Comparison of ENCODE assay signal across 6 cellular contexts in the genomic region with DNA sequence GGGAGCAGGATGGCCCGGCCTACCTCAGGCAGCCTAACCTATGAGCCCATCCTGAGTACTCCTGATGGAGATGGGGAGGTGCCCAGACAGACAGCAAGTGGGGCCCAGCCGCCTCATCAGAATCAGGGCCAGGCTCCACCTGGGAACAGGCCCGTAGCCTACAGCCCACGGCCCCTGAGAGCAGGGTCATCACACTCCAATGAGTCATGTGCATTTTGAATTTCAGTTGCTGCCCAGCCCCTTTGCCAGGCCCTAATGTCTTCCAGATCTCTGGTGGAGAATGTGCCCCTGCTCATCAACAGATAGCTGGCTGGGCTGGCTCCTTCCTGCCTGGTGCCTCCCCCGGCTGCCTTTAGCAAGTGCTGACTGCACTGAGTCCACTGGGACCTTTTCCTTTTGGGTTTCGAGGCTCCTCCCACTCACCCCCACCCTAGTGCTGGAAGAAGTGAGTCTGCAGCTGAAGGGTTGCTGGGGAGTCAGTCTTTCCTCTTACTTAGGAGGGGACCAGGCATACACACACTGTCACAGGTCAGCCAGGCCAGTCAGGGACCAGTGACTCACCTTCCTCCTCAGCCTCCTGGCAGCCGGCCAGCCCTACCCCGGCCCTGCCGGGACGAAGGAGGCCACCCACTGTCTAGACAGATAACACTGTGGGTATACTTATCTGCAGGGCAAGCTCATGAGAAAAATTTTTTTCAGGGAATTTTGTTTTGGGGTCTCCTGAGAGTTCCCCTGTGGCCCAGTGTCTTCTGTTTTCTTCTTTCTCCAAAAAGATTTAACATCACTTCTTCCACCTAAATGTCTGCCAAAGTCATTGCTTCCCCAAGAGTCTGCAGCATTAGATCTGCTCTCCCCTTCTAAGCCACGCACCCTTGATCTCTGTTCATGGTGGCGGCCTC. TPM values are rescaled to one million over a fixed set of nuclear protein-coding genes. Genes with fewer than 3 reads are reported as not detected.
A peak's percentile ranks its signal among the peaks of the same experiment; 100 is the strongest.
DNase-seq lines count a peak whose midpoint lies in the region; ATAC-seq and TF ChIP-seq lines count a peak whose summit lies in the region.

No MANE protein-coding gene starts in this region.

- peak overlapping the region; percentile 3 for H3K9ac ChIP-seq in SK-N-MC (ENCODE audit: insufficient read length)

- H3K4me3 ChIP-seq in SK-N-MC, result no peak overlapping the region
- H3K4me3 ChIP-seq in coronary artery, result no peak overlapping the region

- no peaks in the 10 kb centered on the region for H3K9me3 ChIP-seq in SK-N-MC (ENCODE audit: low read depth, low read length)

- H3K36me3 ChIP-seq in SK-N-MC (ENCODE audit: insufficient read depth, low read length), result peaks cover 11% of the 10 kb centered on the region; the same call in 1 of the 2 replicates

- DNase-seq in SK-N-MC (ENCODE audit: low read depth, low spot score), result no peak
- peak; percentile 89 for DNase-seq in coronary artery (ENCODE audit: low spot score)
- peak; percentile 88 for DNase-seq in renal cortical epithelial cell (ENCODE audit: low read depth)
- no peak for DNase-seq in pons (ENCODE audit: low spot score)

- H3K27ac ChIP-seq in SK-N-MC (0 out of 2 replicates have a peak overlapping the region, but pooled peaks have one; percentile 31), coronary artery (peak overlapping the region; percentile 11 to 85)

- no peak for TF ChIP-seq CTCF in coronary artery (IDR thresholded peaks at IDR 0.05)

- ATAC-seq in GM21447 (IDR thresholded peaks at IDR 0.05; ENCODE audit: unreplicated experiment) (peak; percentile 53), HG03469 (IDR thresholded peaks at IDR 0.05; ENCODE audit: unreplicated experiment) (no peak)

RNA-seq across cellular contexts. Expression of a gene that starts 9.1 kb away (rescaled TPM):
- 0.15 TPM in 1 of 2 replicates, not detected in the other for total RNA-seq in renal cortical epithelial cell

RNA-seq across cellular contexts. Expression of a gene that starts 10.9 kb away (rescaled TPM):
- 31.0 and 43.4 TPM in 2 replicates for total RNA-seq in renal cortical epithelial cell

RNA-seq across cellular contexts. Expression of a gene that starts 14.9 kb away (rescaled TPM):
- 0.10 TPM in 1 of 2 replicates, not detected in the other for total RNA-seq in renal cortical epithelial cell

RNA-seq across cellular contexts. Expression of a gene that starts 18.5 kb away (rescaled TPM):
- total RNA-seq in renal cortical epithelial cell, result 14.8 and 16.8 TPM in 2 replicates

RNA-seq across cellular contexts. Expression of a gene that starts 20.2 kb away (rescaled TPM):
- 92.4 and 137 TPM in 2 replicates for total RNA-seq in renal cortical epithelial cell

Comparison
In these comparisons a context has a peak if more than half of its experiments do, and no peak if none do; other contexts are left out.
1. DNase-seq: peak in coronary artery (single experiment) and renal cortical epithelial cell (single experiment); none in SK-N-MC (single experiment) and pons (single experiment).